28 cellular contexts compared by ENCODE assay signal in genomic region chr11:77873345-77873744, GRCh38.
"Had no signal": no experiment of that assay in that cellular context is flagged by ENCODE, and none has a peak within 500 bp of the region (broad histone marks: within the 10 kb centered on the region; RNA-seq: fewer than 3 reads in every experiment).

No MANE protein-coding gene starts in this region.

- H3K27ac ChIP-seq: ascending aorta, cardiac muscle cell, VCaP had no signal

- DNase-seq: activated B cell treated with CpG ODN at 0.5 μM for 24 hours; activated CD4-positive, alpha-beta memory T cell treated with anti-CD3 and anti-CD28 coated beads for 36 hours; activated CD4-positive, alpha-beta T cell treated with anti-CD3 and anti-CD28 coated beads for 4 hours; activated CD4-positive, alpha-beta T cell treated with anti-CD3 and anti-CD28 coated beads, Interleukin-2, amount 10 ng/mL, durations not matched to agents 24 days and 14 days; activated CD4-positive, alpha-beta T cell treated with anti-CD3 and anti-CD28 coated beads, Interleukin-2, amount 50 U/mL, for 1 hour; activated CD4-positive, alpha-beta T cell treated with anti-CD3 and anti-CD28 coated beads, Interleukin-2, amount 50 U/mL, for 4 hours; activated CD4-positive, CD25-positive, alpha-beta regulatory T cell treated with anti-CD3 and anti-CD28 coated beads, Interleukin-2, amount 50 U/mL, for 72 hours; activated CD8-positive, alpha-beta memory T cell treated with anti-CD3 and anti-CD28 coated beads, Interleukin-2, amount 50 U/mL, for 4 hours; activated CD8-positive, alpha-beta T cell treated with anti-CD3 and anti-CD28 coated beads for 36 hours; activated effector memory CD4-positive, alpha-beta T cell treated with anti-CD3 and anti-CD28 coated beads, Interleukin-2, amount 50 U/mL, for 16 hours; activated gamma-delta T cell treated with Interleukin-2 at 50 U/mL for 16 hours; activated naive CD4-positive, alpha-beta T cell; activated naive CD4-positive, alpha-beta T cell treated with anti-CD3 and anti-CD28 coated beads for 36 hours; activated naive CD8-positive, alpha-beta T cell treated with anti-CD3 and anti-CD28 coated beads, Interleukin-2, amount 10 ng/mL, durations not matched to agents 7 days and 5 days; activated naive CD8-positive, alpha-beta T cell treated with anti-CD3 and anti-CD28 coated beads, Interleukin-2, amount 50 U/mL, for 24 hours; activated T-cell treated with anti-CD3 and anti-CD28 coated beads for 4 hours; activated T-cell treated with anti-CD3 and anti-CD28 coated beads, Interleukin-2, amount 50 U/mL, for 1 hour; activated T-cell treated with anti-CD3 and anti-CD28 coated beads, Interleukin-2, amount 50 U/mL, for 4 hours; activated T-cell treated with anti-CD3 and anti-CD28 coated beads, Interleukin-2, amount 50 U/mL, for 72 hours; amygdala; anterior cingulate cortex; cerebellar nuclear complex; T-helper 2 cell; T-helper 9 cell had no signal

- H3K9me3 ChIP-seq: ascending aorta had no signal

- ATAC-seq: activated CD8-positive, alpha-beta T cell treated with anti-CD3 and anti-CD28 coated beads for 36 hours; activated naive CD8-positive, alpha-beta T cell treated with anti-CD3 and anti-CD28 coated beads, Interleukin-2, amount 50 U/mL, for 24 hours; activated T-cell treated with anti-CD3 and anti-CD28 coated beads, Interleukin-2, amount 50 U/mL, for 4 hours; activated T-cell treated with anti-CD3 and anti-CD28 coated beads, Interleukin-2, amount 50 U/mL, for 72 hours; activated T-helper 17 cell treated with anti-CD3 and anti-CD28 coated beads, Interleukin-2, amount 50 U/mL, for 72 hours had no signal

- H3K4me3 ChIP-seq: ascending aorta, cardiac muscle cell had no signal
